ENCODE assay signal across 25 cellular contexts in the genomic region with DNA sequence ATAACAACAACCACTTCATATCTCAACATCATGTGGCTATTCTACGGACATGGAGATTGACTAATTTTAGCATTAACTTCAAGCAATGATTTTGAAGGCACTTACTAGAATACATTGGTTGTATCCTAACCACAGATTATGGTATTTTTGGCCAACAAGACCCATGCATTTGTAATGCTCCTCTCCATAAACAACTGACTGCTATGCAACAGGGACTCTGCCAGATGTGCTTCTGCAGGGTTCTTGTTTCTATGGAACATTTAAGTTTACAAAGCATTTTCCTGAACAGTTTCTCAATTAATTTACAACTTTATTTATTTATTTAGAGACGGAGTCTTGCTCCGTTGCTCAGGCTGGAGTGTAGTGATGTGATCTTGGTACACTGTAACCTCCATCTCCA.
"Had no signal": no experiment of that assay in that cellular context is flagged by ENCODE, and none has a peak within 500 bp of the region (broad histone marks: within the 10 kb centered on the region; RNA-seq: fewer than 3 reads in every experiment).

No MANE protein-coding gene starts in this region.

- H2AFZ ChIP-seq: neural progenitor cell, parathyroid adenoma had no signal

- H3K9me3 ChIP-seq: ovary, psoas muscle, right lobe of liver, sigmoid colon, stomach, thoracic aorta, thyroid gland, tibial nerve, upper lobe of left lung, uterus had no signal

- H3K9ac ChIP-seq: neural progenitor cell, parathyroid adenoma had no signal

- H3K4me1 ChIP-seq: neural progenitor cell, parathyroid adenoma, psoas muscle, right lobe of liver, stomach, thyroid gland, uterus had no signal

- H3K4me3 ChIP-seq: neural progenitor cell, ovary, psoas muscle, right lobe of liver, sigmoid colon, stomach, thoracic aorta, thyroid gland, tibial nerve, upper lobe of left lung, uterus had no signal

- H3K27me3 ChIP-seq: neural progenitor cell, ovary, right lobe of liver, sigmoid colon, stomach, thyroid gland, tibial nerve, upper lobe of left lung, uterus had no signal

- H3K4me2 ChIP-seq: neural progenitor cell had no signal

- ATAC-seq: natural killer cell; psoas muscle; right cardiac atrium; right lobe of liver; stimulated activated effector memory CD8-positive, alpha-beta T cell treated with anti-CD3 and anti-CD28 coated beads, Interleukin-12 subunit alpha, Interleukin-12 subunit beta, amount 100 ng/mL, for 72 hours; stimulated activated naive B cell treated with anti-CD40 and anti-IgM and Interleukin-4, amounts not matched to agents 10 μg/mL and 1 μg/mL and 100 μg/mL, for 72 hours had no signal

- DNase-seq: natural killer cell; occipital lobe; ovary; posterior cingulate gyrus; psoas muscle; right cardiac atrium; right lobe of liver; sigmoid colon; small intestine; stimulated activated CD4-positive, alpha-beta T cell treated with anti-CD3 and anti-CD28 coated beads, Interleukin-15, amount 100 ng/mL, for 24 hours; stimulated activated CD4-positive, alpha-beta T cell treated with anti-CD3 and anti-CD28 coated beads, Interleukin-2, amount 100 ng/mL, for 24 hours; stimulated activated CD4-positive, alpha-beta T cell treated with anti-CD3 and anti-CD28 coated beads, Interleukin-2, amount 100 ng/mL, for 48 hours; stimulated activated CD4-positive, alpha-beta T cell treated with anti-CD3 and anti-CD28 coated beads, Interleukin-4, amount 100 ng/mL, for 24 hours; stimulated activated naive B cell treated with anti-CD40 and anti-IgM and Interleukin-4, amounts not matched to agents 10 μg/mL and 1 μg/mL and 100 μg/mL, for 72 hours; stimulated activated naive CD4-positive, alpha-beta T cell treated with Interleukin-2 at 50 U/mL for 16 hours; stomach; thyroid gland; trophoblast cell; upper lobe of left lung; uterus had no signal

- H3K27ac ChIP-seq: neural progenitor cell, ovary, parathyroid adenoma, psoas muscle, right lobe of liver, sigmoid colon, stomach, thoracic aorta, thyroid gland, tibial nerve, upper lobe of left lung, uterus had no signal

- H3K36me3 ChIP-seq: neural progenitor cell, ovary, right lobe of liver, sigmoid colon, stomach, thoracic aorta, thyroid gland, tibial nerve, upper lobe of left lung, uterus had no signal
